In the genomic region with DNA sequence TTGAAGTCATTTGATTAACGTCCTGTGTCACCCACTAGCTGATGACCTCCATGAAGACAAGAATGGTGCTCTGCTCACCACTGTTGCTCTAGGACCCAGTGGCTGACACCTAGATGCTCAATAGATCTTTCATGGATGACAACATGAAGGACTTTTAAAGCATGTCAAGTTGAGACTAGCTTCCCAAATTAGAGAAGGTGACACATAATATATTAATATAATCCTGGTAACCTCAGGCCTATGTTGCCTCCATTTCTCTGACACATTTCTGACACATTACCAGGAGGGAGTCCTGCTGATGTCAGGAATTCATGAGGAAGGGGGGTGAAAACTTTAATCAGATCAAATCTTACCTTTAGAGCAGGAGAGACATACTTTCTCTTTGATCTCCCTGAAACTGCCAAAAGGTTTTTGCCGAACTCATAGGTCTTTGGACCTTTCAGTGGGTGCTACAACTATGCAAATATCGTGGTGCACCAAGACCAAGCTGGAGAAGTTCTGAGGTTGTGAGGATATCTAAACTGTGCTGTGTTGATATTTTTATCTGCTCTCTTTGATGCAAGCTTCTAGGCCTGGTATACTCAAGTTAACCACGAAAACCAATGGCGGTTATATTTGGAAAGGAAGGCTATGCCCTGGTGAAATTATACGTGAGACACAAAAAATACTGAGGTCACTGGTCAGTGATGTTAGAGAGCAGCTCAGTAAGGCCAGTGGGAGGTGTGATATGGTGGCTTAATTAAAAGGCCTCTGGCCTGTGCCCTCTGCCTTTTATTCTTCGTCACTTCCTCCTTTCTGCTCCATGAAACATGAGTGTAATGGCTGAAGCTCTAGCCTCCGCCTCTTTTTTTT, we compare ENCODE assay signal across 8 cellular contexts. TPM values are rescaled to one million over a fixed set of nuclear protein-coding genes. Genes with fewer than 3 reads are reported as not detected.
A peak's percentile ranks its signal among the peaks of the same experiment; 100 is the strongest.
DNase-seq lines count a peak whose midpoint lies in the region; ATAC-seq and TF ChIP-seq lines count a peak whose summit lies in the region.

No MANE protein-coding gene starts in this region.

- no CpG with 5 or more reads among the region's 8 CpGs for WGBS in trophoblast cell (ENCODE audit: extremely low coverage, insufficient coverage, insufficient read length)

- no peak overlapping the region for H3K14ac ChIP-seq in trophoblast cell (ENCODE audit: low read length)

- H3K4me3 ChIP-seq in HL-60 (replicated peaks; ENCODE audit: insufficient read depth, low read length) (no peak overlapping the region), epithelial cell of esophagus (ENCODE audit: low read length) (no peak overlapping the region), trophoblast cell (ENCODE audit: low read depth, low read length) (no peak overlapping the region)
- H3K4me3 ChIP-seq in effector memory CD4-positive, alpha-beta T cell (ENCODE audit: insufficient read depth, low read depth, low read length, poor library complexity, severe bottlenecking), result no peak overlapping the region

- peak; percentile 97 for ATAC-seq in GM18511 (IDR thresholded peaks at IDR 0.05; ENCODE audit: unreplicated experiment)
- peak; percentile 92 for ATAC-seq in GM21576 (IDR thresholded peaks at IDR 0.05; ENCODE audit: unreplicated experiment)

- TF ChIP-seq CTCF in HL-60 (IDR thresholded peaks at IDR 0.05; ENCODE audit: insufficient read depth, low read length), result no peak
- no peak for TF ChIP-seq CTCF in epithelial cell of esophagus (IDR thresholded peaks at IDR 0.05; ENCODE audit: insufficient read depth, low read depth, low read length, missing control alignments)

- H2BK120ac ChIP-seq in trophoblast cell (ENCODE audit: insufficient read depth, low read length, poor library complexity), result no peak overlapping the region

- H3K9ac ChIP-seq in trophoblast cell (ENCODE audit: low read length), result no peak overlapping the region

- H3K4me1 ChIP-seq in trophoblast cell (ENCODE audit: control insufficient read depth in 1 of 2, insufficient read depth in 2 of 2, low read length in 2 of 2), result no peaks in the 10 kb centered on the region
- H3K4me1 ChIP-seq in effector memory CD4-positive, alpha-beta T cell (ENCODE audit: control insufficient read depth, insufficient read depth, low read length, poor library complexity, severe bottlenecking), result no peaks in the 10 kb centered on the region

- peak in 1 of 2 experiments; percentile 41 for DNase-seq in HL-60 (ENCODE audit: low read depth in 1 of 2, low spot score in 1 of 2)
- DNase-seq in epithelial cell of esophagus (ENCODE audit: low read depth), result peak; percentile 34
- no peak for DNase-seq in cerebellum (ENCODE audit: low spot score)
- no peak for DNase-seq in NCI-H128 (lab: John Stamatoyannopoulos, UW; ENCODE audit: unreplicated experiment)
- DNase-seq in trophoblast cell, result no peak
- no peak for DNase-seq in effector memory CD4-positive, alpha-beta T cell

- H3K9me3 ChIP-seq in trophoblast cell (ENCODE audit: insufficient read depth, low read depth, low read length), result no peaks in the 10 kb centered on the region
- no peaks in the 10 kb centered on the region for H3K9me3 ChIP-seq in effector memory CD4-positive, alpha-beta T cell (ENCODE audit: control insufficient read depth, low read length)

- no peak overlapping the region for H4K12ac ChIP-seq in trophoblast cell (ENCODE audit: low read depth, low read length)

- H3K4ac ChIP-seq in trophoblast cell (ENCODE audit: low read depth, low read length), result no peak overlapping the region

- H3K79me2 ChIP-seq in trophoblast cell (ENCODE audit: control insufficient read depth, insufficient read depth, low read length, poor library complexity), result no peaks in the 10 kb centered on the region

- no peak overlapping the region for H2BK12ac ChIP-seq in trophoblast cell (ENCODE audit: low read length)

- no peak overlapping the region for H2AFZ ChIP-seq in trophoblast cell (ENCODE audit: insufficient read depth, low read length, poor library complexity)

- no peaks in the 10 kb centered on the region for H3K27me3 ChIP-seq in HL-60 (ENCODE audit: insufficient read depth, poor library complexity, severe bottlenecking)
- H3K27me3 ChIP-seq in trophoblast cell (ENCODE audit: insufficient read depth, low read length), result no peaks in the 10 kb centered on the region
- no peaks in the 10 kb centered on the region for H3K27me3 ChIP-seq in effector memory CD4-positive, alpha-beta T cell (replicated peaks; ENCODE audit: control insufficient read depth, insufficient read depth, low read length, poor library complexity, severe bottlenecking)

- no peaks in the 10 kb centered on the region for H3K36me3 ChIP-seq in trophoblast cell (ENCODE audit: control insufficient read depth in 1 of 2, insufficient read depth in 2 of 2, low read length in 2 of 2)
- H3K36me3 ChIP-seq in effector memory CD4-positive, alpha-beta T cell (ENCODE audit: control insufficient read depth, insufficient read depth, low read length), result no peaks in the 10 kb centered on the region

- no peaks in the 10 kb centered on the region for H3K79me1 ChIP-seq in trophoblast cell (ENCODE audit: low read length)

- H3K18ac ChIP-seq in trophoblast cell (ENCODE audit: low read length), result no peak overlapping the region

- H3K27ac ChIP-seq in HL-60 (replicated peaks) (peak overlapping the region; percentile 69), trophoblast cell (ENCODE audit: low read depth, low read length) (no peak overlapping the region)
- no peak overlapping the region for H3K27ac ChIP-seq in effector memory CD4-positive, alpha-beta T cell (ENCODE audit: insufficient read depth, low read length, poor library complexity, severe bottlenecking)

- no peak overlapping the region for H4K91ac ChIP-seq in trophoblast cell (ENCODE audit: low read depth, low read length)

- no peak overlapping the region for H2BK5ac ChIP-seq in trophoblast cell (ENCODE audit: low read depth, low read length, poor library complexity)

- H3K4me2 ChIP-seq in trophoblast cell (ENCODE audit: low read length), result no peak overlapping the region

- H3K23ac ChIP-seq in trophoblast cell (ENCODE audit: low read length), result no peak overlapping the region

- H2AK5ac ChIP-seq in trophoblast cell (ENCODE audit: low read length), result no peak overlapping the region

- no peak overlapping the region for H4K8ac ChIP-seq in trophoblast cell (ENCODE audit: low read depth, low read length)

RNA-seq across cellular contexts. Expression of a gene that starts 13.2 kb away (rescaled TPM):
- 2.3 TPM for total RNA-seq in cerebellum
- 2.4 and 2.7 TPM in 2 replicates for polyA plus RNA-seq in trophoblast cell (2013)
